Comparison of ENCODE assay signal across 1 cellular context in the genomic region with DNA sequence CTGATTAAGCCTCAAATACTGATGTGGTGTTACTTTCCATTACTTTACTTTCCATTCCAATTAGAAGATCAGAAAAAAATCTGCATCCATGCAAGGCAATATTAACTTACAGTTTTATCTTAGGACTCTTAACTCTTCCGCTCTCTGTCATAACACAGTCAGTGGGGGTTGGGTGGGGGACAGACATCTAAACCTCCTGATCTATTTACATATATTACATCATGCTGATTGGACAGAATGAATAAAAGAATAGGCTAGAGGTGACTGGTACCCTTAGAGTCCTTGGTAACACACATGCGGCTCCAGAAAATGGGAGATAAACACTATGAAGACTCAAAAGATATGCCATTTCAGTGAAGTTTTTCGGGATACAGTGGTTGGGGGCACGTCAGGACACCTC.
TF ChIP-seq lines count a peak whose summit lies in the region.

No MANE protein-coding gene starts in this region.

TF ChIP-seq in HepG2, 621 proteins besides CTCF, POLR2A, EP300 and RAD21:
- TF ChIP-seq, protein P1, sequence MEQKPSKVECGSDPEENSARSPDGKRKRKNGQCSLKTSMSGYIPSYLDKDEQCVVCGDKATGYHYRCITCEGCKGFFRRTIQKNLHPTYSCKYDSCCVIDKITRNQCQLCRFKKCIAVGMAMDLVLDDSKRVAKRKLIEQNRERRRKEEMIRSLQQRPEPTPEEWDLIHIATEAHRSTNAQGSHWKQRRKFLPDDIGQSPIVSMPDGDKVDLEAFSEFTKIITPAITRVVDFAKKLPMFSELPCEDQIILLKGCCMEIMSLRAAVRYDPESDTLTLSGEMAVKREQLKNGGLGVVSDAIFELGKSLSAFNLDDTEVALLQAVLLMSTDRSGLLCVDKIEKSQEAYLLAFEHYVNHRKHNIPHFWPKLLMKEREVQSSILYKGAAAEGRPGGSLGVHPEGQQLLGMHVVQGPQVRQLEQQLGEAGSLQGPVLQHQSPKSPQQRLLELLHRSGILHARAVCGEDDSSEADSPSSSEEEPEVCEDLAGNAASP (CRISPR knock-in tag; IDR thresholded peaks at IDR 0.05; ENCODE audit: borderline replicate concordance): no peak
- TF ChIP-seq DDIT3 (CRISPR knock-in tag; IDR thresholded peaks at IDR 0.05) (no peak), ZNF230 (CRISPR knock-in tag; IDR thresholded peaks at IDR 0.05) (no peak), ZNF660 (CRISPR knock-in tag; IDR thresholded peaks at IDR 0.05; ENCODE audit: borderline replicate concordance, low read depth) (no peak), PRPF4 (IDR thresholded peaks at IDR 0.05; ENCODE audit: low read depth, low read length, poor library complexity, severe bottlenecking) (no peak), PBX3 (CRISPR knock-in tag; IDR thresholded peaks at IDR 0.05; ENCODE audit: borderline replicate concordance) (no peak), HHEX (CRISPR knock-in tag; IDR thresholded peaks at IDR 0.05) (no peak)
- TF ChIP-seq, protein P2, sequence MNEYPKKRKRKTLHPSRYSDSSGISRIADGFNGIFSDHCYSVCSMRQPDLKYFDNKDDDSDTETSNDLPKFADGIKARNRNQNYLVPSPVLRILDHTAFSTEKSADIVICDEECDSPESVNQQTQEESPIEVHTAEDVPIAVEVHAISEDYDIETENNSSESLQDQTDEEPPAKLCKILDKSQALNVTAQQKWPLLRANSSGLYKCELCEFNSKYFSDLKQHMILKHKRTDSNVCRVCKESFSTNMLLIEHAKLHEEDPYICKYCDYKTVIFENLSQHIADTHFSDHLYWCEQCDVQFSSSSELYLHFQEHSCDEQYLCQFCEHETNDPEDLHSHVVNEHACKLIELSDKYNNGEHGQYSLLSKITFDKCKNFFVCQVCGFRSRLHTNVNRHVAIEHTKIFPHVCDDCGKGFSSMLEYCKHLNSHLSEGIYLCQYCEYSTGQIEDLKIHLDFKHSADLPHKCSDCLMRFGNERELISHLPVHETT (CRISPR knock-in tag; conservative IDR thresholded peaks at IDR 0.05): no peak
- TF ChIP-seq, protein P3, sequence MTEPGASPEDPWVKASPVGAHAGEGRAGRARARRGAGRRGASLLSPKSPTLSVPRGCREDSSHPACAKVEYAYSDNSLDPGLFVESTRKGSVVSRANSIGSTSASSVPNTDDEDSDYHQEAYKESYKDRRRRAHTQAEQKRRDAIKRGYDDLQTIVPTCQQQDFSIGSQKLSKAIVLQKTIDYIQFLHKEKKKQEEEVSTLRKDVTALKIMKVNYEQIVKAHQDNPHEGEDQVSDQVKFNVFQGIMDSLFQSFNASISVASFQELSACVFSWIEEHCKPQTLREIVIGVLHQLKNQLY (CRISPR knock-in tag; IDR thresholded peaks at IDR 0.05): no peak
- TF ChIP-seq, protein P4, sequence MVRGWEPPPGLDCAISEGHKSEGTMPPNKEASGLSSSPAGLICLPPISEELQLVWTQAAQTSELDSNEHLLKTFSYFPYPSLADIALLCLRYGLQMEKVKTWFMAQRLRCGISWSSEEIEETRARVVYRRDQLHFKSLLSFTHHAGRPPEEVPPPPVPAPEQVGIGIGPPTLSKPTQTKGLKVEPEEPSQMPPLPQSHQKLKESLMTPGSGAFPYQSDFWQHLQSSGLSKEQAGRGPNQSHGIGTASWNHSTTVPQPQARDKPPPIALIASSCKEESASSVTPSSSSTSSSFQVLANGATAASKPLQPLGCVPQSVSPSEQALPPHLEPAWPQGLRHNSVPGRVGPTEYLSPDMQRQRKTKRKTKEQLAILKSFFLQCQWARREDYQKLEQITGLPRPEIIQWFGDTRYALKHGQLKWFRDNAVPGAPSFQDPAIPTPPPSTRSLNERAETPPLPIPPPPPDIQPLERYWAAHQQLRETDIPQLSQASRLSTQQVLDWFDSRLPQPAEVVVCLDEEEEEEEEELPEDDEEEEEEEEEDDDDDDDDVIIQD (CRISPR knock-in tag; IDR thresholded peaks at IDR 0.05; ENCODE audit: low read depth): no peak
